Comparison of ENCODE assay signal across 18 cellular contexts in the genomic region with DNA sequence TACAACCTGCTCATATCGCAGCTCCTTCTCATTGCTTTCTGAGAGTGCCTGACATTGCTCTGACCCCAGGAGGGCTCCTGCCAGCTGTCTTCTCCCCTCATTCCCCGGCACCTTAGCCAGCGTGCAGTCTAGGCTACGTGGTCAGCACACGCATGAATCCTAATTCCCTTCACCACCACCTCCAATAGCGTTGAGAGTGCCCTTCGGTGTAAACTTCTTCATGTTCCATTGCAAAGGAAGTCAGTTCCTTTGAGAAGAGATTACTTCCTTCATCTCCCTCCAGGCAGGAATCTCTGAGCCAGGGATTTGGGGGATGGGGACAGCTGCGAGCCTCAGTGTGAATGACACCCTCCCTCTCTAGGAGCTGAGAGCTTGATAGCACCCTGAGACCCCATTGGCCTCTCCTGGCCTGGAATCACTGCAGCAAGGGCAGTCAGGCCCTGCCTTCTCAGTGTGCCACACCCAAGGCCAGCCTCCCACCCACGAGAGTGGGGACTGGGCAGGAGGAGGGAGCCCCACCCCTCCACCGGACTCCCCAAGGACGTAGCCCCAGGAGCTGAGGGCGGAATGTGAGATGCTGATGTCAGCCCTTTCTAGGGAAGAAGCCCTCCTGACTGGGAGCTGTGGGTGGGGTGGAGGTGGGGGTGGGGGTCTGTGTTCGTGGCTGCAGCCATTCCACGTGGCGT.
"Had no signal": no experiment of that assay in that cellular context is flagged by ENCODE, and none has a peak within 500 bp of the region (broad histone marks: within the 10 kb centered on the region; RNA-seq: fewer than 3 reads in every experiment).

No MANE protein-coding gene starts in this region.

- H3K4me1 Mint-ChIP-seq: activated naive CD4-positive, alpha-beta T cell treated with anti-CD3 and anti-CD28 coated beads, Interleukin-2, amount 10 ng/mL, durations not matched to agents 7 days and 5 days; mesothelial cell of epicardium had no signal

- H3K4me3 ChIP-seq: adrenal gland, breast epithelium, sigmoid colon, SK-N-MC, tibial nerve, vagina had no signal

- H3K27ac ChIP-seq: adrenal gland, breast epithelium, neutrophil, parathyroid adenoma, sigmoid colon, SK-N-MC, tibial nerve, vagina had no signal

- H3K36me3 ChIP-seq: breast epithelium had no signal

- H3K4me1 ChIP-seq: adrenal gland, breast epithelium, parathyroid adenoma, sigmoid colon, tibial nerve, vagina had no signal

- H3K27ac Mint-ChIP-seq: activated naive CD4-positive, alpha-beta T cell treated with anti-CD3 and anti-CD28 coated beads, Interleukin-2, amount 10 ng/mL, durations not matched to agents 7 days and 5 days; activated T-helper 17 cell treated with anti-CD3 and anti-CD28 coated beads, Interleukin-2, amount 50 U/mL, for 72 hours; mesothelial cell of epicardium; natural killer cell treated with Interleukin-12 subunit alpha and Interleukin-12 subunit beta and Interleukin-15 and Interleukin-18, amount 100 ng/mL, for 72 hours had no signal

- ATAC-seq: activated T-helper 17 cell treated with anti-CD3 and anti-CD28 coated beads, Interleukin-2, amount 50 U/mL, for 72 hours; natural killer cell treated with Interleukin-12 subunit alpha and Interleukin-12 subunit beta and Interleukin-15 and Interleukin-18, amount 100 ng/mL, for 72 hours had no signal

- DNase-seq: activated CD4-positive, alpha-beta T cell treated with anti-CD3 and anti-CD28 coated beads, Interleukin-2, amount 50 U/mL, for 1 hour; activated naive CD4-positive, alpha-beta T cell treated with anti-CD3 and anti-CD28 coated beads, Interleukin-2, amount 10 ng/mL, durations not matched to agents 7 days and 5 days; activated T-cell treated with anti-CD3 and anti-CD28 coated beads, Interleukin-2, amount 50 U/mL, for 1 hour; dermis blood vessel endothelial cell; effector memory CD4-positive, alpha-beta T cell; sigmoid colon; stimulated activated CD4-positive, alpha-beta T cell treated with anti-CD3 and anti-CD28 coated beads, Interleukin-4, amount 100 ng/mL, for 4 hours; stimulated activated naive CD4-positive, alpha-beta T cell had no signal

- H3K27me3 ChIP-seq: adrenal gland, breast epithelium, neutrophil, tibial nerve, vagina had no signal

- H3K4me3 Mint-ChIP-seq: activated naive CD4-positive, alpha-beta T cell treated with anti-CD3 and anti-CD28 coated beads, Interleukin-2, amount 10 ng/mL, durations not matched to agents 7 days and 5 days; activated T-helper 17 cell treated with anti-CD3 and anti-CD28 coated beads, Interleukin-2, amount 50 U/mL, for 72 hours; mesothelial cell of epicardium; natural killer cell treated with Interleukin-12 subunit alpha and Interleukin-12 subunit beta and Interleukin-15 and Interleukin-18, amount 100 ng/mL, for 72 hours had no signal

- H3K27me3 Mint-ChIP-seq: activated T-helper 17 cell treated with anti-CD3 and anti-CD28 coated beads, Interleukin-2, amount 50 U/mL, for 72 hours; natural killer cell treated with Interleukin-12 subunit alpha and Interleukin-12 subunit beta and Interleukin-15 and Interleukin-18, amount 100 ng/mL, for 72 hours had no signal
